In genomic region chr2:18719978-18720775, GRCh38 we compare ENCODE assay signal across 15 cellular contexts.
A peak's percentile ranks its signal among the peaks of the same experiment; 100 is the strongest.
DNase-seq lines count a peak whose midpoint lies in the region; ATAC-seq and TF ChIP-seq lines count a peak whose summit lies in the region.
"Had no signal": no experiment of that assay in that cellular context is flagged by ENCODE, and none has a peak within 500 bp of the region (broad histone marks: within the 10 kb centered on the region; RNA-seq: fewer than 3 reads in every experiment).

No MANE protein-coding gene starts in this region.

- WGBS in SK-N-SH (ENCODE audit: low lambda C conversion rate): 77% methylated on average over 4 of the region's 4 CpGs

- POLR2A ChIA-PET in SK-N-SH (lab: Yijun Ruan, JAX): no interaction called here

- peak in 1 of 2 experiments; percentile 41; a peak in 2 of 4 replicates for TF ChIP-seq EP300 in SK-N-SH (IDR thresholded peaks at IDR 0.05; ENCODE audit: borderline replicate concordance in 1 of 2, low read depth in 1 of 2, low read length in 1 of 2)

- ATAC-seq in GM18870 (IDR thresholded peaks at IDR 0.05; ENCODE audit: unreplicated experiment): no peak
- ATAC-seq: pancreas, T-helper 17 cell had no signal

- H3K9ac ChIP-seq in SK-N-SH: no peak overlapping the region
- H3K9ac ChIP-seq in fibroblast of lung (ENCODE audit: insufficient read depth, low read length): no peak overlapping the region

- TF ChIP-seq CTCF in SK-N-SH (IDR thresholded peaks at IDR 0.05) (no peak), fibroblast of lung (conservative IDR thresholded peaks at IDR 0.05 in 1 of 2, IDR thresholded peaks at IDR 0.05 in 1 of 2; ENCODE audit: low read depth in 1 of 2, low read length in 2 of 2) (no peak)

- H3K27me3 ChIP-seq in SK-N-SH (ENCODE audit: insufficient read depth) (no peaks in the 10 kb centered on the region), fibroblast of lung (ENCODE audit: control insufficient read depth, insufficient read depth, low read length) (no peaks in the 10 kb centered on the region)
- H3K27me3 ChIP-seq: esophagus muscularis mucosa, pancreas had no signal

- H3K9me3 ChIP-seq in SK-N-SH (no peaks in the 10 kb centered on the region), fibroblast of lung (ENCODE audit: control insufficient read depth, insufficient read depth, low read depth, low read length) (no peaks in the 10 kb centered on the region)
- H3K9me3 ChIP-seq: Caco-2, esophagus muscularis mucosa, left ventricle myocardium inferior, pancreas had no signal

- H3K4me2 ChIP-seq in SK-N-SH (0 out of 2 replicates have a peak overlapping the region, but pooled peaks have one; percentile 16), fibroblast of lung (ENCODE audit: extremely low read depth, insufficient read depth, low read length) (no peak overlapping the region)

- intact Hi-C loops in head of caudate nucleus (cut with DNase I): no loop called here

- H3K79me2 ChIP-seq in SK-N-SH (ENCODE audit: insufficient read depth) (no peaks in the 10 kb centered on the region), fibroblast of lung (ENCODE audit: control insufficient read depth, insufficient read depth, low read length) (no peaks in the 10 kb centered on the region)

- no peaks in the 10 kb centered on the region for H3K9me2 ChIP-seq in SK-N-SH

- CTCF ChIA-PET in SK-N-SH (lab: Yijun Ruan, JAX): interaction anchor here (1.8 kb wide), 1 partner anchor 22 kb away, joined by 5 read pairs; no protein-coding TSS in a partner anchor

- H3K27ac ChIP-seq in SK-N-SH (ENCODE audit: low read depth in 2 of 2, low read length in 1 of 2) (peak overlapping the region in 1 of 2 experiments; percentile 80; a peak in 2 of 4 replicates), fibroblast of lung (ENCODE audit: insufficient read depth, low read length) (no peak overlapping the region)
- H3K27ac ChIP-seq: esophagus muscularis mucosa, HL-60, left ventricle myocardium inferior, pancreas had no signal

- no peak overlapping the region for H3K4me3 ChIP-seq in SK-N-SH (ENCODE audit: low read depth in 2 of 2, low read length in 1 of 2)
- no peak overlapping the region for H3K4me3 ChIP-seq in fibroblast of lung (replicated peaks in 1 of 4; ENCODE audit: control extremely low read depth in 1 of 4, insufficient read depth in 1 of 4, low read depth in 3 of 4, low read length in 4 of 4)
- H3K4me3 ChIP-seq: esophagus muscularis mucosa, left ventricle myocardium inferior, pancreas had no signal

- H3K36me3 ChIP-seq in SK-N-SH (replicated peaks in 1 of 2; ENCODE audit: control insufficient read depth in 1 of 2, insufficient read depth in 2 of 2, low read length in 1 of 2) (no peaks in the 10 kb centered on the region), fibroblast of lung (ENCODE audit: control insufficient read depth, insufficient read depth, low read length) (no peaks in the 10 kb centered on the region)
- H3K36me3 ChIP-seq: esophagus muscularis mucosa, left ventricle myocardium inferior, pancreas had no signal

- H4K20me1 ChIP-seq in SK-N-SH (ENCODE audit: insufficient read depth) (no peaks in the 10 kb centered on the region), fibroblast of lung (ENCODE audit: control insufficient read depth, extremely low read depth, insufficient read depth, low read length) (no peaks in the 10 kb centered on the region)

- peaks cover 32% of the 10 kb centered on the region for H3F3A ChIP-seq in SK-N-SH (replicated peaks; ENCODE audit: insufficient read depth)

- peaks cover 0 to 29% of the 10 kb centered on the region in 2 experiments for H3K4me1 ChIP-seq in SK-N-SH (ENCODE audit: control insufficient read depth in 1 of 2, insufficient read depth in 2 of 2, low read depth in 1 of 2, low read length in 1 of 2)
- H3K4me1 ChIP-seq in fibroblast of lung (ENCODE audit: control insufficient read depth, extremely low read depth, insufficient read depth, low read length): no peaks in the 10 kb centered on the region
- H3K4me1 ChIP-seq: Caco-2, esophagus muscularis mucosa, left ventricle myocardium inferior, pancreas had no signal

- peak; percentile 27 for DNase-seq in ELF-1 (ENCODE audit: low read depth, low spot score)
- no peak for DNase-seq in SK-N-SH
- peak; percentile 34 to 61 for DNase-seq in fibroblast of lung (ENCODE audit: low read depth in 2 of 2)
- peak; percentile 88 for DNase-seq in renal cortical epithelial cell (ENCODE audit: low read depth)
- no peak for DNase-seq in NCI-H345 (lab: John Stamatoyannopoulos, UW)
- DNase-seq in NCI-H1436 treated with DMSO at 0.1 percent for 48 hours (lab: John Stamatoyannopoulos, UW): no peak
- DNase-seq in head of caudate nucleus: no peak
- DNase-seq: Caco-2, left ventricle myocardium inferior, NCI-H1694 treated with DMSO at 0.1 percent for 48 hours, pancreas, T-helper 17 cell had no signal

- no peak for TF ChIP-seq RAD21 in SK-N-SH (IDR thresholded peaks at IDR 0.05; ENCODE audit: low read length)

- H2AFZ ChIP-seq in SK-N-SH (ENCODE audit: low read depth): no peak overlapping the region
- no peak overlapping the region for H2AFZ ChIP-seq in fibroblast of lung (ENCODE audit: low read length)

TF ChIP-seq in SK-N-SH, 30 proteins besides CTCF, POLR2A, EP300 and RAD21:
- TF ChIP-seq PBX3 (IDR thresholded peaks at IDR 0.05) (peak; percentile 13; the same call in 1 of the 2 replicates), TEAD4 (IDR thresholded peaks at IDR 0.05; ENCODE audit: borderline replicate concordance, insufficient read depth) (peak; percentile 48; the same call in 1 of the 2 replicates), RCOR1 (IDR thresholded peaks at IDR 0.05; ENCODE audit: low read length) (no peak), MXI1 (IDR thresholded peaks at IDR 0.05; ENCODE audit: low read depth, low read length) (no peak), ELF1 (IDR thresholded peaks at IDR 0.05) (no peak), TCF12 (IDR thresholded peaks at IDR 0.05) (0 out of 2 replicates have a peak, but pooled peaks have one; percentile 24), USF2 (IDR thresholded peaks at IDR 0.05; ENCODE audit: borderline replicate concordance, low read depth, low read length) (no peak), RFX5 (IDR thresholded peaks at IDR 0.05; ENCODE audit: low read length) (no peak), NFIC (IDR thresholded peaks at IDR 0.05; ENCODE audit: borderline replicate concordance) (peak; percentile 21; the same call in 1 of the 2 replicates), MAX (IDR thresholded peaks at IDR 0.05; ENCODE audit: low read depth) (0 out of 2 replicates have a peak, but pooled peaks have one; percentile 47), FOSL2 (IDR thresholded peaks at IDR 0.05; ENCODE audit: borderline replicate concordance, low read depth) (peak; percentile 68; the same call in 1 of the 2 replicates), POLR2AphosphoS5 (IDR thresholded peaks at IDR 0.05; ENCODE audit: low read depth, low read length) (no peak), JUND (IDR thresholded peaks at IDR 0.05) (peak; percentile 79), IRF3 (IDR thresholded peaks at IDR 0.05; ENCODE audit: low read depth, low read length) (no peak), RXRA (IDR thresholded peaks at IDR 0.05; ENCODE audit: borderline replicate concordance, low read depth) (no peak)
TF ChIP-seq in SK-N-SH: peak in this region for 7.

Comparison
In these comparisons a context has a peak if more than half of its experiments do, and no peak if none do; other contexts are left out.
1. DNase-seq: peak in ELF-1 (single experiment), fibroblast of lung (2 of 2) and renal cortical epithelial cell (single experiment); none in SK-N-SH (single experiment), NCI-H345 (single experiment), NCI-H1436 treated with DMSO at 0.1 percent for 48 hours (single experiment) and head of caudate nucleus (0 of 42).